ENCODE assay signal across 21 cellular contexts in genomic region chr14:99183311-99183710, GRCh38.
DNase-seq lines count a peak whose midpoint lies in the region; ATAC-seq, FAIRE-seq and TF ChIP-seq lines count a peak whose summit lies in the region.
"Had no signal": no experiment of that assay in that cellular context is flagged by ENCODE, and none has a peak within 500 bp of the region (broad histone marks: within the 10 kb centered on the region; RNA-seq: fewer than 3 reads in every experiment).

No MANE protein-coding gene starts in this region.

- no peak overlapping the region for H2AFZ ChIP-seq in H1 (ENCODE audit: low read length)

- TF ChIP-seq EP300 in H1 (IDR thresholded peaks at IDR 0.05; ENCODE audit: borderline replicate concordance in 1 of 2, low read depth in 2 of 2, low read length in 2 of 2) = no peak

- ATAC-seq in activated T-cell treated with anti-CD3 and anti-CD28 coated beads, Interleukin-2, amount 50 U/mL, for 4 hours = no peak
- ATAC-seq in GM19328 (IDR thresholded peaks at IDR 0.05; ENCODE audit: unreplicated experiment) = no peak
- ATAC-seq: left ventricle myocardium superior, psoas muscle, Right ventricle myocardium inferior had no signal

- no peak for TF ChIP-seq RAD21 in H1 (IDR thresholded peaks at IDR 0.05 in 1 of 2, conservative IDR thresholded peaks at IDR 0.05 in 1 of 2; ENCODE audit: low read depth in 2 of 2, low read length in 2 of 2)

- peaks cover 0 to 2% of the 10 kb centered on the region in 2 experiments for H4K20me1 ChIP-seq in H1 (replicated peaks in 1 of 2; ENCODE audit: control insufficient read depth in 1 of 2, insufficient read depth in 2 of 2, low read length in 2 of 2)

- WGBS in H1 (ENCODE audit: extremely low coverage in 1 of 2, insufficient coverage in 1 of 2, insufficient read length in 1 of 2, insufficient replicate concordance in 2 of 2, low coverage in 1 of 2, low lambda C conversion rate in 2 of 2, missing lambda C conversion rate in 1 of 2), 2 experiments = 95% methylated on average over 12 of the region's 12 CpGs; no CpG with 5 or more reads in 1 of the 2 experiments

- H3K9ac ChIP-seq in H1 (replicated peaks in 1 of 4; ENCODE audit: extremely low read depth in 1 of 4, low read depth in 3 of 4, low read length in 3 of 4) = no peak overlapping the region; a peak in 1 of 7 replicates

- H3K18ac ChIP-seq in H1 (ENCODE audit: extremely low read depth, low read length) = no peak overlapping the region; the same call in 1 of the 2 replicates

- H3K79me1 ChIP-seq in H1 (ENCODE audit: low read depth, low read length) = no peaks in the 10 kb centered on the region; the same call in none of the 2 replicates

- no peak overlapping the region for H3K4ac ChIP-seq in H1 (replicated peaks; ENCODE audit: insufficient read length, low read depth, low read length)

- CTCF ChIA-PET in A673 (lab: Charles Lee) (no interaction called here), H1 (lab: Charles Lee; ENCODE audit: partially characterized antibody) (interaction anchor here (1.3 kb wide), 1 partner anchor 8 kb away, joined by 3 read pairs; no protein-coding TSS in a partner anchor)
- CTCF ChIA-PET in CD4-positive, alpha-beta memory T cell (lab: Charles Lee; ENCODE audit: partially characterized antibody) = no interaction called here

- H3K9me3 Mint-ChIP-seq in CD4-positive, alpha-beta memory T cell = peaks cover 0 to 11% (median 0%) of the 10 kb centered on the region in 8 donors
- H3K9me3 Mint-ChIP-seq in activated T-cell treated with anti-CD3 and anti-CD28 coated beads, Interleukin-2, amount 50 U/mL, for 4 hours = no peaks in the 10 kb centered on the region

- no peak overlapping the region for H2AK5ac ChIP-seq in H1 (ENCODE audit: low read depth, low read length)

- intact Hi-C loops in A673 (cut with micrococcal nuclease; ENCODE audit: unreplicated experiment) = no loop called here
- intact Hi-C loops in CD4-positive, alpha-beta memory T cell (cut with micrococcal nuclease) = no loop called here

- H3K9me3 ChIP-seq in A673 (ENCODE audit: low read depth, low read length, poor library complexity, severe bottlenecking) (no peaks in the 10 kb centered on the region), H1 (ENCODE audit: insufficient read depth in 2 of 2, low read depth in 1 of 2, low read length in 1 of 2) (no peaks in the 10 kb centered on the region)
- no peaks in the 10 kb centered on the region for H3K9me3 ChIP-seq in CD4-positive, alpha-beta memory T cell (ENCODE audit: control insufficient read depth in 1 of 2, low read length in 2 of 2)
- H3K9me3 ChIP-seq: psoas muscle had no signal

- H3K4me1 ChIP-seq in A673 (ENCODE audit: insufficient read depth, low read length, poor library complexity, severe bottlenecking) (peaks cover 38% of the 10 kb centered on the region), H1 (replicated peaks in 1 of 4; ENCODE audit: control insufficient read depth in 3 of 4, insufficient read depth in 4 of 4, low read length in 3 of 4) (peaks cover 0 to 3% (median 1%) of the 10 kb centered on the region in 4 experiments; a peak in 4 of 7 replicates)
- H3K4me1 ChIP-seq in CD4-positive, alpha-beta memory T cell (ENCODE audit: insufficient read depth, low read length) = peaks cover 100% of the 10 kb centered on the region
- H3K4me1 ChIP-seq: psoas muscle had no signal

- peaks cover 36% of the 10 kb centered on the region for H3K36me3 ChIP-seq in A673 (ENCODE audit: insufficient read depth, low read length, poor library complexity, severe bottlenecking)
- H3K36me3 ChIP-seq in CD4-positive, alpha-beta memory T cell (ENCODE audit: insufficient read depth, low read length) = peaks cover 41% of the 10 kb centered on the region
- no peaks in the 10 kb centered on the region for H3K36me3 ChIP-seq in H1 (ENCODE audit: control insufficient read depth in 2 of 4, insufficient read depth in 4 of 4, low read length in 3 of 4)
- H3K36me3 ChIP-seq: brain microvascular endothelial cell had no signal

- no peak overlapping the region for H3K4me2 ChIP-seq in H1 (ENCODE audit: insufficient read depth in 1 of 2, low read depth in 2 of 2, low read length in 2 of 2)

- H3K14ac ChIP-seq in H1 (ENCODE audit: insufficient read length) = no peak overlapping the region

- TF ChIP-seq POLR2A in H1 (IDR thresholded peaks at IDR 0.05; ENCODE audit: control extremely low read depth in 1 of 2, low read depth in 2 of 2, low read length in 2 of 2) = no peak

- POLR2A ChIA-PET in A673 (lab: Charles Lee; ENCODE audit: low non-redundant PET) = no interaction called here
- POLR2A ChIA-PET in CD4-positive, alpha-beta memory T cell (lab: Charles Lee; ENCODE audit: partially characterized antibody) = interaction anchor here (87.2 kb wide), 1 partner anchor 61 kb away, joined by 6015 read pairs; the partner anchor contains the start of gene BCL11B
- POLR2A ChIA-PET in H1 (lab: Charles Lee; ENCODE audit: partially characterized antibody) = interaction anchor here (0.6 kb wide), 1 partner anchor 147 kb away, joined by 3 read pairs; no protein-coding TSS in a partner anchor

- H3K56ac ChIP-seq in H1 (replicated peaks; ENCODE audit: insufficient read length, low read depth, low read length) = no peak overlapping the region

- peak overlapping the region in 7 of 8 donors; percentile 65 to 93 (median 75) for H3K4me3 Mint-ChIP-seq in CD4-positive, alpha-beta memory T cell
- H3K4me3 Mint-ChIP-seq in activated T-cell treated with anti-CD3 and anti-CD28 coated beads, Interleukin-2, amount 50 U/mL, for 4 hours = peak overlapping the region; percentile 70

- H3K27me3 ChIP-seq in A673 (replicated peaks; ENCODE audit: insufficient read depth, low read depth, low read length, poor library complexity) (no peaks in the 10 kb centered on the region), H1 (replicated peaks in 1 of 4; ENCODE audit: control insufficient read depth in 3 of 4, extremely low read depth in 1 of 4, insufficient read depth in 3 of 4, low read length in 3 of 4) (no peaks in the 10 kb centered on the region)
- no peaks in the 10 kb centered on the region for H3K27me3 ChIP-seq in CD4-positive, alpha-beta memory T cell (ENCODE audit: insufficient read depth, low read length)
- H3K27me3 ChIP-seq: brain microvascular endothelial cell had no signal

- peaks cover 0 to 13% of the 10 kb centered on the region in 2 experiments; a peak in 2 of 4 replicates for H3K79me2 ChIP-seq in H1 (ENCODE audit: control insufficient read depth in 1 of 2, insufficient read depth in 2 of 2, low read length in 2 of 2)

- no peak overlapping the region; the same call in 1 of the 2 replicates for H2BK5ac ChIP-seq in H1 (ENCODE audit: low read depth, low read length)

- H3K27ac Mint-ChIP-seq in CD4-positive, alpha-beta memory T cell = peak overlapping the region; percentile 88 to 97 (median 94)

- H3K27ac ChIP-seq in A673 (ENCODE audit: low read depth, low read length, poor library complexity, severe bottlenecking) (peak overlapping the region; percentile 9), H1 (ENCODE audit: low read depth, low read length) (no peak overlapping the region)
- H3K27ac ChIP-seq in CD4-positive, alpha-beta memory T cell (ENCODE audit: low read depth, low read length) = peak overlapping the region; percentile 81
- H3K27ac ChIP-seq: brain microvascular endothelial cell, coronary artery, psoas muscle, skin epidermis had no signal

- H4K8ac ChIP-seq in H1 (ENCODE audit: extremely low read depth, insufficient read depth, low read length) = peak overlapping the region; percentile 66

- no peak overlapping the region for H3K23ac ChIP-seq in H1 (ENCODE audit: insufficient read length)

- peaks cover 45 to 84% of the 10 kb centered on the region in 2 donors for H3K36me3 Mint-ChIP-seq in CD4-positive, alpha-beta memory T cell
- peaks cover 19% of the 10 kb centered on the region for H3K36me3 Mint-ChIP-seq in activated T-cell treated with anti-CD3 and anti-CD28 coated beads, Interleukin-2, amount 50 U/mL, for 4 hours (ENCODE audit: insufficient read depth)

- H2BK15ac ChIP-seq in H1 (ENCODE audit: low read length) = no peak overlapping the region

- no peaks in the 10 kb centered on the region for H3K23me2 ChIP-seq in H1 (ENCODE audit: low read depth, low read length)

- H3K4me3 ChIP-seq in A673 (ENCODE audit: low read depth, low read length, poor library complexity, severe bottlenecking) (no peak overlapping the region), H1 (ENCODE audit: extremely low read depth in 1 of 4, insufficient read depth in 2 of 4, low read depth in 3 of 4, low read length in 4 of 4) (no peak overlapping the region)
- H3K4me3 ChIP-seq in CD4-positive, alpha-beta memory T cell (ENCODE audit: low read length in 2 of 2) = no peak overlapping the region
- H3K4me3 ChIP-seq: coronary artery, psoas muscle, skin epidermis had no signal

- TF ChIP-seq CTCF in A673 (conservative IDR thresholded peaks at IDR 0.05; ENCODE audit: low read depth, low read length) = no peak
- TF ChIP-seq CTCF in H1 (IDR thresholded peaks at IDR 0.05; ENCODE audit: control extremely low read depth in 1 of 3, insufficient read depth in 1 of 3, low read depth in 1 of 3, low read length in 3 of 3) = no peak

- peaks cover 78 to 100% (median 90%) of the 10 kb centered on the region in 4 donors for H3K4me1 Mint-ChIP-seq in CD4-positive, alpha-beta memory T cell
- H3K4me1 Mint-ChIP-seq in activated T-cell treated with anti-CD3 and anti-CD28 coated beads, Interleukin-2, amount 50 U/mL, for 4 hours (ENCODE audit: low read depth) = peaks cover 97% of the 10 kb centered on the region

- BruUV-seq in A673 (replicated peaks; lab: Mats Ljungman, UMichigan) = no TSS peak

- no peak overlapping the region for H4K91ac ChIP-seq in H1 (replicated peaks; ENCODE audit: insufficient read length, low read length)

- H2BK20ac ChIP-seq in H1 (ENCODE audit: low read length) = no peak overlapping the region

- no peak overlapping the region for H2BK120ac ChIP-seq in H1 (replicated peaks; ENCODE audit: low read depth, low read length)

- DNase-seq in A673 (ENCODE audit: low spot score) (no peak), H1 (ENCODE audit: low read depth in 1 of 2, low spot score in 2 of 2) (no peak), iPS-NIHi11 (ENCODE audit: low spot score) (no peak), SKM-1 treated with dmso at 0.1 percent for 144 hours (lab: John Stamatoyannopoulos, UW; ENCODE audit: unreplicated experiment) (no peak)
- peak in 1 of 5 donors; percentile 21 for DNase-seq in CD4-positive, alpha-beta memory T cell
- no peak for DNase-seq in activated T-cell treated with anti-CD3 and anti-CD28 coated beads, Interleukin-2, amount 50 U/mL, for 4 hours
- DNase-seq: brain microvascular endothelial cell; COR-L47; DND-41; left ventricle myocardium superior; MM.1S; NCI-H1436 treated with DMSO at 0.1 percent for 48 hours; NCI-H2171 treated with DMSO at 0.1 percent for 48 hours; NCI-H526 treated with DMSO at 0.1 percent for 48 hours; psoas muscle; stimulated activated CD4-positive, alpha-beta T cell treated with anti-CD3 and anti-CD28 coated beads, Interleukin-2, amount 100 ng/mL, for 48 hours; trophoblast cell had no signal

- no peaks in the 10 kb centered on the region for H3K27me3 Mint-ChIP-seq in CD4-positive, alpha-beta memory T cell
- H3K27me3 Mint-ChIP-seq in activated T-cell treated with anti-CD3 and anti-CD28 coated beads, Interleukin-2, amount 50 U/mL, for 4 hours (ENCODE audit: low read depth) = no peaks in the 10 kb centered on the region

- H2BK12ac ChIP-seq in H1 (ENCODE audit: low read depth, low read length) = peak overlapping the region; percentile 60; the same call in 1 of the 2 replicates

- no peak for FAIRE-seq in H1 (lab: Jason Lieb, UNC)

- no peak overlapping the region for H4K5ac ChIP-seq in H1 (ENCODE audit: insufficient read length, low read depth, low read length)
